ENCODE assay signal across 13 cellular contexts in genomic region chr3:15356186-15356585, GRCh38. TPM values are rescaled to one million over a fixed set of nuclear protein-coding genes. Genes with fewer than 3 reads are reported as not detected.
DNase-seq lines count a peak whose midpoint lies in the region; ATAC-seq and TF ChIP-seq lines count a peak whose summit lies in the region.
"Had no signal": no experiment of that assay in that cellular context is flagged by ENCODE, and none has a peak within 500 bp of the region (broad histone marks: within the 10 kb centered on the region; RNA-seq: fewer than 3 reads in every experiment).

No MANE protein-coding gene starts in this region.

- peaks cover 46% of the 10 kb centered on the region for H3K4me1 Mint-ChIP-seq in activated CD8-positive, alpha-beta memory T cell treated with anti-CD3 and anti-CD28 coated beads, Interleukin-2, amount 10 ng/mL, durations not matched to agents 7 days and 5 days
- H3K4me1 Mint-ChIP-seq in activated B cell treated with CpG ODN at 0.5 μM for 24 hours = peaks cover 52% of the 10 kb centered on the region

- H3K36me3 Mint-ChIP-seq in activated CD8-positive, alpha-beta memory T cell treated with anti-CD3 and anti-CD28 coated beads, Interleukin-2, amount 10 ng/mL, durations not matched to agents 7 days and 5 days = peaks cover 8% of the 10 kb centered on the region
- H3K36me3 Mint-ChIP-seq in activated B cell treated with CpG ODN at 0.5 μM for 24 hours (ENCODE audit: low read depth) = peaks cover 2% of the 10 kb centered on the region

- no peaks in the 10 kb centered on the region for H4K20me1 ChIP-seq in smooth muscle cell (ENCODE audit: low read depth)

- no peaks in the 10 kb centered on the region for H3F3A ChIP-seq in smooth muscle cell (ENCODE audit: low read depth)

- TF ChIP-seq POLR2A in Peyer's patch (IDR thresholded peaks at IDR 0.05) = no peak

- peaks cover 5% of the 10 kb centered on the region for H3K9me3 Mint-ChIP-seq in activated CD8-positive, alpha-beta memory T cell treated with anti-CD3 and anti-CD28 coated beads, Interleukin-2, amount 10 ng/mL, durations not matched to agents 7 days and 5 days (ENCODE audit: low read depth)
- H3K9me3 Mint-ChIP-seq in activated B cell treated with CpG ODN at 0.5 μM for 24 hours = no peaks in the 10 kb centered on the region

- H3K4me3 ChIP-seq in smooth muscle cell (no peak overlapping the region), Peyer's patch (no peak overlapping the region)
- H3K4me3 ChIP-seq: right lobe of liver, upper lobe of left lung had no signal

- H3K4me1 ChIP-seq in smooth muscle cell (ENCODE audit: low read depth) (peaks cover 11% of the 10 kb centered on the region), Peyer's patch (peaks cover 0 to 11% (median 5%) of the 10 kb centered on the region in 4 donors)
- H3K4me1 ChIP-seq: right lobe of liver had no signal

- POLR2A ChIA-PET in activated B cell treated with CpG ODN at 0.5 μM for 24 hours (lab: Charles Lee) = no interaction called here

- no peaks in the 10 kb centered on the region for H3K36me3 ChIP-seq in smooth muscle cell (ENCODE audit: low read depth)
- H3K36me3 ChIP-seq in Peyer's patch = no peaks in the 10 kb centered on the region
- H3K36me3 ChIP-seq: right lobe of liver, upper lobe of left lung had no signal

- H3K9ac ChIP-seq in smooth muscle cell (ENCODE audit: low read depth) = no peak overlapping the region

- no peaks in the 10 kb centered on the region for H3K27me3 Mint-ChIP-seq in activated CD8-positive, alpha-beta memory T cell treated with anti-CD3 and anti-CD28 coated beads, Interleukin-2, amount 10 ng/mL, durations not matched to agents 7 days and 5 days
- no peaks in the 10 kb centered on the region for H3K27me3 Mint-ChIP-seq in activated B cell treated with CpG ODN at 0.5 μM for 24 hours

- H3K27ac ChIP-seq in smooth muscle cell (ENCODE audit: low read depth) (peak overlapping the region; percentile 30), Peyer's patch (no peak overlapping the region)
- H3K27ac ChIP-seq: right lobe of liver, upper lobe of left lung had no signal

- TF ChIP-seq CTCF in activated B cell treated with CpG ODN at 0.5 μM for 24 hours (IDR thresholded peaks at IDR 0.05) (no peak), smooth muscle cell (IDR thresholded peaks at IDR 0.05; ENCODE audit: borderline replicate concordance, insufficient read depth, poor library complexity, severe bottlenecking) (no peak), Peyer's patch (IDR thresholded peaks at IDR 0.05) (no peak)

- 16% methylated on average over 2 of the region's 2 CpGs for WGBS in smooth muscle cell (ENCODE audit: low lambda C conversion rate)

- H3K9me3 ChIP-seq in smooth muscle cell (replicated peaks; ENCODE audit: low read depth) (no peaks in the 10 kb centered on the region), Peyer's patch (no peaks in the 10 kb centered on the region)
- H3K9me3 ChIP-seq: right lobe of liver had no signal

- no peaks in the 10 kb centered on the region for H3K79me2 ChIP-seq in smooth muscle cell (ENCODE audit: low read depth)

- H3K27me3 ChIP-seq in smooth muscle cell (ENCODE audit: low read depth) (no peaks in the 10 kb centered on the region), Peyer's patch (no peaks in the 10 kb centered on the region)
- H3K27me3 ChIP-seq: right lobe of liver, upper lobe of left lung had no signal

- no peak for ATAC-seq in activated CD8-positive, alpha-beta memory T cell treated with anti-CD3 and anti-CD28 coated beads, Interleukin-2, amount 10 ng/mL, durations not matched to agents 7 days and 5 days
- ATAC-seq in activated B cell treated with CpG ODN at 0.5 μM for 24 hours (ENCODE audit: low read depth) (no peak), HG03139 (IDR thresholded peaks at IDR 0.05; ENCODE audit: unreplicated experiment) (no peak), GM21786 (IDR thresholded peaks at IDR 0.05; ENCODE audit: unreplicated experiment) (no peak)
- ATAC-seq: right lobe of liver had no signal

- intact Hi-C loops in activated B cell treated with CpG ODN at 0.5 μM for 24 hours (cut with micrococcal nuclease) = loop anchor here (1.0 kb wide), 1 partner anchor 11 kb away; no protein-coding TSS in a partner anchor

- DNase-seq in activated CD8-positive, alpha-beta memory T cell treated with anti-CD3 and anti-CD28 coated beads, Interleukin-2, amount 10 ng/mL, durations not matched to agents 7 days and 5 days = no peak
- no peak for DNase-seq in activated CD8-positive, alpha-beta memory T cell treated with anti-CD3 and anti-CD28 coated beads, Interleukin-2, amount 50 U/mL, for 4 hours
- no peak for DNase-seq in activated B cell treated with CpG ODN at 0.5 μM for 24 hours
- DNase-seq in fibroblast of peridontal ligament (ENCODE audit: extremely low read depth) = peak; percentile 50
- DNase-seq in smooth muscle cell (lab: John Stamatoyannopoulos, UW; ENCODE audit: unreplicated experiment) = no peak
- DNase-seq in Peyer's patch = no peak
- DNase-seq: activated CD4-positive, CD25-positive, alpha-beta regulatory T cell treated with anti-CD3 and anti-CD28 coated beads, Interleukin-2, amount 50 U/mL, for 72 hours; anterior cingulate cortex; right lobe of liver; SHP77 treated with DMSO at 0.1 percent for 48 hours; upper lobe of left lung had no signal

- peak overlapping the region; percentile 23 for H3K4me3 Mint-ChIP-seq in activated CD8-positive, alpha-beta memory T cell treated with anti-CD3 and anti-CD28 coated beads, Interleukin-2, amount 10 ng/mL, durations not matched to agents 7 days and 5 days
- peak overlapping the region; percentile 71 for H3K4me3 Mint-ChIP-seq in activated B cell treated with CpG ODN at 0.5 μM for 24 hours

- no peak overlapping the region for H3K4me2 ChIP-seq in smooth muscle cell

- peak overlapping the region; percentile 82 for H3K27ac Mint-ChIP-seq in activated CD8-positive, alpha-beta memory T cell treated with anti-CD3 and anti-CD28 coated beads, Interleukin-2, amount 10 ng/mL, durations not matched to agents 7 days and 5 days
- peak overlapping the region; percentile 88 for H3K27ac Mint-ChIP-seq in activated B cell treated with CpG ODN at 0.5 μM for 24 hours

- no peak overlapping the region for H2AFZ ChIP-seq in smooth muscle cell (ENCODE audit: low read depth)

- CTCF ChIA-PET in activated CD8-positive, alpha-beta memory T cell treated with anti-CD3 and anti-CD28 coated beads, Interleukin-2, amount 10 ng/mL, durations not matched to agents 7 days and 5 days (lab: Charles Lee) = interaction anchor here (0.7 to 2.5 kb wide), 3 partner anchors 23 to 87 kb away, joined by 3 to 20 read pairs (median 10); partner anchors contain the start of gene SH3BP5
- CTCF ChIA-PET in activated B cell treated with CpG ODN at 0.5 μM for 24 hours (lab: Charles Lee) = interaction anchor here (1.5 kb wide), 1 partner anchor 24 kb away, joined by 6 read pairs; the partner anchor contains the start of gene SH3BP5

RNA-seq across cellular contexts. Expression of gene SH3BP5, which starts 23.8 kb away (rescaled TPM):
- 10 to 100 TPM; 19.4 to 30.3 TPM for total RNA-seq in activated CD8-positive, alpha-beta memory T cell treated with anti-CD3 and anti-CD28 coated beads, Interleukin-2, amount 10 ng/mL, durations not matched to agents 7 days and 5 days
- 60.5 and 66.0 TPM in 2 replicates for total RNA-seq in activated B cell treated with CpG ODN at 0.5 μM for 24 hours
- total RNA-seq in smooth muscle cell = 7.9 and 12.7 TPM in 2 replicates
- 10.7 and 15.3 TPM in 2 replicates for polyA plus RNA-seq in smooth muscle cell
- total RNA-seq in Peyer's patch = 10 to 100 TPM; 12.8 to 64.4 (median 16.0) TPM
